ENCODE assay signal across 8 cellular contexts in genomic region chr1:36225298-36225899, GRCh38.
A peak's percentile ranks its signal among the peaks of the same experiment; 100 is the strongest.
DNase-seq lines count a peak whose midpoint lies in the region; ATAC-seq and TF ChIP-seq lines count a peak whose summit lies in the region.

No MANE protein-coding gene starts in this region.

- H3K36me3 Mint-ChIP-seq in effector memory CD8-positive, alpha-beta T cell (ENCODE audit: insufficient read depth): peaks cover 60% of the 10 kb centered on the region
- peaks cover 22% of the 10 kb centered on the region for H3K36me3 Mint-ChIP-seq in nephron (ENCODE audit: low read depth)

- no peaks in the 10 kb centered on the region for H3K9me3 Mint-ChIP-seq in effector memory CD8-positive, alpha-beta T cell
- H3K9me3 Mint-ChIP-seq in nephron: no peaks in the 10 kb centered on the region

- no peak for ATAC-seq in effector memory CD8-positive, alpha-beta T cell (replicated peaks)
- ATAC-seq in GM21529 (IDR thresholded peaks at IDR 0.05; ENCODE audit: unreplicated experiment): no peak
- ATAC-seq in HG03025 (IDR thresholded peaks at IDR 0.05; ENCODE audit: low FRiP score, unreplicated experiment): no peak

- no peaks in the 10 kb centered on the region for H3K27me3 ChIP-seq in BLaER1
- H3K27me3 ChIP-seq in MM.1S (replicated peaks; ENCODE audit: insufficient read depth, low read length): no peaks in the 10 kb centered on the region

- peak overlapping the region; percentile 99 for H3K27ac Mint-ChIP-seq in effector memory CD8-positive, alpha-beta T cell
- peak overlapping the region; percentile 99 to 100 (median 99) for H3K27ac Mint-ChIP-seq in nephron

- H3K4me1 ChIP-seq in BLaER1 (peaks cover 37% of the 10 kb centered on the region), MM.1S (ENCODE audit: low read length) (peaks cover 12% of the 10 kb centered on the region; the same call in 1 of the 2 replicates)

- no peak for TF ChIP-seq CTCF in MM.1S (IDR thresholded peaks at IDR 0.05; ENCODE audit: low read length)
- no peak for TF ChIP-seq CTCF in nephron (IDR thresholded peaks at IDR 0.05; ENCODE audit: unreplicated experiment in 3 of 3)

- no peaks in the 10 kb centered on the region for H3K9me2 ChIP-seq in MM.1S (replicated peaks; ENCODE audit: insufficient read depth, low read length)

- H3K4me3 ChIP-seq in BLaER1 (peak overlapping the region; percentile 79), MM.1S (ENCODE audit: low read length) (peak overlapping the region; percentile 95)

- H3K4me2 ChIP-seq in BLaER1 (peak overlapping the region; percentile 94), MM.1S (ENCODE audit: low read depth, low read length) (peak overlapping the region; percentile 95)

- H3K9me3 ChIP-seq in BLaER1 (no peaks in the 10 kb centered on the region), MM.1S (replicated peaks; ENCODE audit: insufficient read depth, low read length) (no peaks in the 10 kb centered on the region)

- H2AFZ ChIP-seq in MM.1S (ENCODE audit: low read length): no peak overlapping the region

- H3K4me1 Mint-ChIP-seq in effector memory CD8-positive, alpha-beta T cell (ENCODE audit: low read depth in 2 of 2): peaks cover 24 to 32% of the 10 kb centered on the region in 2 donors
- H3K4me1 Mint-ChIP-seq in nephron: peaks cover 29% of the 10 kb centered on the region

- no peak for DNase-seq in MM.1S
- no peak for DNase-seq in effector memory CD8-positive, alpha-beta T cell
- DNase-seq in NCI-H748 treated with DMSO at 0.1 percent for 48 hours (lab: John Stamatoyannopoulos, UW): no peak
- no peak for DNase-seq in NCI-H510A (lab: John Stamatoyannopoulos, UW)

- H3K36me3 ChIP-seq in BLaER1: peaks cover 44% of the 10 kb centered on the region
- H3K36me3 ChIP-seq in MM.1S (replicated peaks; ENCODE audit: insufficient read depth, low read length): peaks cover 6% of the 10 kb centered on the region

- H3K27me3 Mint-ChIP-seq in effector memory CD8-positive, alpha-beta T cell: no peaks in the 10 kb centered on the region
- no peaks in the 10 kb centered on the region for H3K27me3 Mint-ChIP-seq in nephron (ENCODE audit: low read depth)

- H3K9ac ChIP-seq in BLaER1 (peak overlapping the region; percentile 91), MM.1S (ENCODE audit: low read length) (peak overlapping the region; percentile 78)

- peak overlapping the region; percentile 96 to 98 for H3K4me3 Mint-ChIP-seq in effector memory CD8-positive, alpha-beta T cell
- peak overlapping the region; percentile 94 to 98 (median 96) for H3K4me3 Mint-ChIP-seq in nephron

- peaks cover 60% of the 10 kb centered on the region for H4K20me1 ChIP-seq in BLaER1
- peaks cover 22% of the 10 kb centered on the region for H4K20me1 ChIP-seq in MM.1S (ENCODE audit: insufficient read depth, low read length)

- H3K79me2 ChIP-seq in MM.1S (ENCODE audit: low read length): peaks cover 59% of the 10 kb centered on the region

- H3K27ac ChIP-seq in BLaER1 (peak overlapping the region; percentile 93), MM.1S (ENCODE audit: low read length) (peak overlapping the region; percentile 95; the same call in 1 of the 2 replicates)

- H3F3A ChIP-seq in MM.1S (ENCODE audit: insufficient read depth, low read length): peaks cover 25% of the 10 kb centered on the region
